Comparison of ENCODE assay signal across 13 cellular contexts in the genomic region with DNA sequence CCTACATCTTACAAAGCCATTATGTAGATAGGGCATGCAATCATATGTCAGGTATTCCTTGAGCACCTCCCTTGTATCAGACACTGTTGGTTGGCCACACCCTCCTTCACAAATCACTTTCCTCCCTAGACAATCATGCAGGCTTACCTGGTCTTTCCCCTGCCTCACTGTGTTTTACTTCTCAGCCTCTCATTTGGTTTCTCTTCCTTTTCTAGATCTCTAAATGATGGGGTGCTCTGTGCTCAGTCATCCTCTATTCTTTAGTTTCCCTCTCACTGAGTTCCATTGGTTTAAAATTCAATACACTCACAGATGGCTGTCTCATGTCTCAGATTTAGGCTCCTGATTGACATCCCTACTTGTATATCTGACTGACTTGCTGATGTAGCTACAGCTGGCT. TPM values are rescaled to one million over a fixed set of nuclear protein-coding genes. Genes with fewer than 3 reads are reported as not detected.
A peak's percentile ranks its signal among the peaks of the same experiment; 100 is the strongest.
DNase-seq lines count a peak whose midpoint lies in the region; ATAC-seq lines count a peak whose summit lies in the region.
"Had no signal": no experiment of that assay in that cellular context is flagged by ENCODE, and none has a peak within 500 bp of the region (broad histone marks: within the 10 kb centered on the region; RNA-seq: fewer than 3 reads in every experiment).

No MANE protein-coding gene starts in this region.

- DNase-seq in left colon, result no peak
- no peak for DNase-seq in COR-L47 (lab: John Stamatoyannopoulos, UW)
- no peak for DNase-seq in cerebellum (ENCODE audit: low spot score)
- DNase-seq in NCI-H1105 treated with DMSO at 0.1 percent for 48 hours (lab: John Stamatoyannopoulos, UW), result no peak
- DNase-seq: DMS79 treated with DMSO at 0.1 percent for 48 hours; kidney glomerular epithelial cell; NCI-H1436 treated with DMSO at 0.1 percent for 48 hours; occipital lobe; stimulated activated CD4-positive, alpha-beta T cell treated with anti-CD3 and anti-CD28 coated beads, Interleukin-4, amount 100 ng/mL, for 24 hours; tibial artery had no signal

- intact Hi-C loops in left colon (cut with DNase I, micrococcal nuclease), result no loop called here

- ATAC-seq in GM18907 (IDR thresholded peaks at IDR 0.05; ENCODE audit: unreplicated experiment) (peak; percentile 91), GM21447 (IDR thresholded peaks at IDR 0.05; ENCODE audit: unreplicated experiment) (peak; percentile 96), HG03095 (IDR thresholded peaks at IDR 0.05; ENCODE audit: unreplicated experiment) (peak; percentile 97), left colon (peak; percentile 46)

RNA-seq across cellular contexts. Expression of gene ANK3, which starts 31.4 kb away (rescaled TPM):
- total RNA-seq in left colon (100 to 1,000 TPM in 1 of 2 donors, 10 to 100 TPM in 1; 95.4 to 103 TPM), cerebellum (363 TPM)

Comparison
In these comparisons a context has a peak if more than half of its experiments do, and no peak if none do; other contexts are left out.
1. ATAC-seq: peak in every context shown above with its lines; median percentile 97 in HG03095; 96 in GM21447; 91 in GM18907; 46 in left colon.